ENCODE assay signal across 9 cellular contexts in the genomic region with DNA sequence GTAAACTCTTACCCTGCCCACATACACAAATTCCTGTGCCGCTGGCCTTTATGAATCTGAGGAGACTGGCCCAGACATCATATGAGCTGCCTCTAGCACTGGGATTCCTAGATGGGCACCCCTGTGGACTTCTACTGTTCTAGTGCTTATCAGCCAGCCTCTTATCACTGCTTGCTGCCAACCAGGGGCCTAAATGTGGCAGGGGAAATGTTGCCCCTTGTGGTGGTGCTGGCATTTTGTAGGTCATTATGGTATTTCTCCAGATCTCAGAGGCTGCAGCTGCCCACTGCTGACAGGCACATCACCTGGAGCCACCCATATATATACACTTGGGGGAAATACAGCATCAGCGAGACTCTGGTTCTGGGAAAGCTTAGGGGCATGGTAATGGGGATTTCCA. TPM values are rescaled to one million over a fixed set of nuclear protein-coding genes. Genes with fewer than 3 reads are reported as not detected.
A peak's percentile ranks its signal among the peaks of the same experiment; 100 is the strongest.
DNase-seq lines count a peak whose midpoint lies in the region; ATAC-seq and TF ChIP-seq lines count a peak whose summit lies in the region.
"Had no signal": no experiment of that assay in that cellular context is flagged by ENCODE, and none has a peak within 500 bp of the region (broad histone marks: within the 10 kb centered on the region; RNA-seq: fewer than 3 reads in every experiment).

No MANE protein-coding gene starts in this region.

- H2AFZ ChIP-seq in OCI-LY7 (ENCODE audit: low read length) = no peak overlapping the region

- ATAC-seq in activated T-helper 17 cell treated with anti-CD3 and anti-CD28 coated beads, Interleukin-2, amount 50 U/mL, for 72 hours (replicated peaks) = no peak

- H3K4me2 ChIP-seq in OCI-LY7 (ENCODE audit: low read length) = no peak overlapping the region

- no peak overlapping the region for H3K4me3 Mint-ChIP-seq in glutamatergic neuron (ENCODE audit: unreplicated experiment)
- H3K4me3 Mint-ChIP-seq in activated T-helper 17 cell treated with anti-CD3 and anti-CD28 coated beads, Interleukin-2, amount 50 U/mL, for 72 hours = no peak overlapping the region
- H3K4me3 Mint-ChIP-seq: immature natural killer cell had no signal

- POLR2A ChIA-PET in OCI-LY7 (lab: Charles Lee) = interaction anchor here (1.0 kb wide), 1 partner anchor 15 kb away, joined by 3 read pairs; no protein-coding TSS in a partner anchor

- H3K79me2 ChIP-seq in OCI-LY7 (ENCODE audit: insufficient read depth, low read depth, low read length) = peaks cover 9% of the 10 kb centered on the region; the same call in 1 of the 2 replicates

- no peaks in the 10 kb centered on the region for H4K20me1 ChIP-seq in OCI-LY7 (ENCODE audit: insufficient read depth, low read length)

- peaks cover under 1% of the 10 kb centered on the region for H3K9me3 Mint-ChIP-seq in glutamatergic neuron (ENCODE audit: unreplicated experiment)
- H3K9me3 Mint-ChIP-seq in activated T-helper 17 cell treated with anti-CD3 and anti-CD28 coated beads, Interleukin-2, amount 50 U/mL, for 72 hours = no peaks in the 10 kb centered on the region
- H3K9me3 Mint-ChIP-seq: immature natural killer cell had no signal

- H3K36me3 Mint-ChIP-seq in glutamatergic neuron (ENCODE audit: unreplicated experiment) = no peaks in the 10 kb centered on the region
- peaks cover 38% of the 10 kb centered on the region for H3K36me3 Mint-ChIP-seq in activated T-helper 17 cell treated with anti-CD3 and anti-CD28 coated beads, Interleukin-2, amount 50 U/mL, for 72 hours (ENCODE audit: low read depth)

- H3K9me3 ChIP-seq in OCI-LY7 (ENCODE audit: low read length) = no peaks in the 10 kb centered on the region

- TF ChIP-seq CTCF in GM12864 (IDR thresholded peaks at IDR 0.05; ENCODE audit: low read depth, low read length, missing control alignments) (peak; percentile 34), OCI-LY7 (conservative IDR thresholded peaks at IDR 0.05; ENCODE audit: low read length) (peak; percentile 69), glutamatergic neuron (IDR thresholded peaks at IDR 0.05; ENCODE audit: partially characterized antibody, unreplicated experiment) (peak; percentile 19)

- BruUV-seq in OCI-LY7 (replicated peaks; lab: Mats Ljungman, UMichigan) = no TSS peak

- intact Hi-C loops in OCI-LY7 (cut with micrococcal nuclease; ENCODE audit: unreplicated experiment) = no loop called here

- CTCF ChIA-PET in OCI-LY7 (lab: Charles Lee; ENCODE audit: unreplicated experiment) = no interaction called here

- H3K27ac ChIP-seq in OCI-LY7 (ENCODE audit: low read depth, low read length, poor library complexity, severe bottlenecking) = no peak overlapping the region

- H3K27ac Mint-ChIP-seq in glutamatergic neuron (ENCODE audit: unreplicated experiment) = no peak overlapping the region
- no peak overlapping the region for H3K27ac Mint-ChIP-seq in activated T-helper 17 cell treated with anti-CD3 and anti-CD28 coated beads, Interleukin-2, amount 50 U/mL, for 72 hours

- H3K9me2 ChIP-seq in OCI-LY7 (ENCODE audit: insufficient read depth, low read length) = no peaks in the 10 kb centered on the region

- H3K4me1 Mint-ChIP-seq in glutamatergic neuron (ENCODE audit: low read depth, unreplicated experiment) = no peaks in the 10 kb centered on the region
- peaks cover 16% of the 10 kb centered on the region for H3K4me1 Mint-ChIP-seq in activated T-helper 17 cell treated with anti-CD3 and anti-CD28 coated beads, Interleukin-2, amount 50 U/mL, for 72 hours

- peaks cover 13% of the 10 kb centered on the region for H3K4me1 ChIP-seq in OCI-LY7 (ENCODE audit: insufficient read depth, low read length, poor library complexity, severe bottlenecking)

- H3K36me3 ChIP-seq in OCI-LY7 (ENCODE audit: insufficient read depth, low read length) = peaks cover 7% of the 10 kb centered on the region

- no peaks in the 10 kb centered on the region for H3K27me3 Mint-ChIP-seq in glutamatergic neuron (ENCODE audit: unreplicated experiment)
- peaks cover 4% of the 10 kb centered on the region for H3K27me3 Mint-ChIP-seq in activated T-helper 17 cell treated with anti-CD3 and anti-CD28 coated beads, Interleukin-2, amount 50 U/mL, for 72 hours

- no peak overlapping the region for H3K4me3 ChIP-seq in GM12864 (ENCODE audit: low read depth, low read length)
- no peak overlapping the region for H3K4me3 ChIP-seq in OCI-LY7 (ENCODE audit: low read depth, low read length, poor library complexity, severe bottlenecking)

- peak; percentile 43 for DNase-seq in 8988T
- DNase-seq in GM12864 (ENCODE audit: low read depth) = no peak
- DNase-seq in OCI-LY7 (ENCODE audit: low spot score) = peak; percentile 34
- no peak for DNase-seq in glutamatergic neuron
- no peak for DNase-seq in stimulated activated naive CD4-positive, alpha-beta T cell (lab: John Stamatoyannopoulos, UW)
- no peak for DNase-seq in HK-2 (ENCODE audit: unreplicated experiment)
- DNase-seq in SKM-1 treated with dmso at 0.1 percent for 144 hours (lab: John Stamatoyannopoulos, UW; ENCODE audit: unreplicated experiment) = no peak

RNA-seq across cellular contexts. Expression of a gene that starts 5.4 kb away (rescaled TPM):
- 6.9 and 14.8 TPM in 2 replicates for total RNA-seq in OCI-LY7 (2014; rRNA removed; shearing (Covaris generic))
- 13.9 and 18.0 TPM in 2 replicates for total RNA-seq in OCI-LY7 (2022)
- 4.7 TPM for total RNA-seq in glutamatergic neuron (ENCODE audit: unreplicated experiment)
- 10 to 100 TPM; 12.4 to 14.3 TPM for total RNA-seq in activated T-helper 17 cell treated with anti-CD3 and anti-CD28 coated beads, Interleukin-2, amount 50 U/mL, for 72 hours

RNA-seq across cellular contexts. Expression of a gene that starts 41.7 kb away (rescaled TPM):
- not detected in 2 replicates for total RNA-seq in OCI-LY7 (2014; rRNA removed; shearing (Covaris generic))
- total RNA-seq in OCI-LY7 (2022) (0.15 and 0.17 TPM in 2 replicates), glutamatergic neuron (ENCODE audit: unreplicated experiment) (not detected)
- total RNA-seq in activated T-helper 17 cell treated with anti-CD3 and anti-CD28 coated beads, Interleukin-2, amount 50 U/mL, for 72 hours = not detected

Comparison
In these comparisons a context has a peak if more than half of its experiments do, and no peak if none do; other contexts are left out.
1. DNase-seq: peak in 8988T (single experiment) and OCI-LY7 (single experiment); none in GM12864 (single experiment), glutamatergic neuron (single experiment), stimulated activated naive CD4-positive, alpha-beta T cell (0 of 6), HK-2 (single experiment) and SKM-1 treated with dmso at 0.1 percent for 144 hours (single experiment).
2. CTCF ChIP-seq: peak in every context shown above with its lines; median percentile 69 in OCI-LY7; 34 in GM12864; 19 in glutamatergic neuron.